Comparison of ENCODE assay signal across 1 cellular context in the genomic region with DNA sequence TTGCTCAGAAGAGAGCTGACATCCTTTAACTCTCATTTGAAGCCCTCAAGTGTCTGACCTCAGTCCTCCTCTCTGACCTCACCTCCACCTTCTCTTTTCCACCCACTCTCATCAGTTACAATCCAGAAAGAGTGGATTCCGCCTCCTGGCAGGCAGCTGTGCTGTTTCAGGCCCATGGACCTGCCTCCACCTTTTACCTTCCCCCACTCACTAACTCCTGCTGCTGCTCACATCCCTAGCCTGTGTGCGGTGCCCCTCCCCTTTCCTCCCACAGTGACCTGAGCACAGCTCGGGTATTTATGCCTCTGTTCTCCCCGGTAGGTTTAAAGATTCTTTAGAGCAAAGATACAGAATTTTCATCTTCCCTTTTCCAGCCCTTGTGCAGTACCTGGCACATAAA.
A peak's percentile ranks its signal among the peaks of the same experiment; 100 is the strongest.
TF ChIP-seq lines count a peak whose summit lies in the region.

No MANE protein-coding gene starts in this region.

TF ChIP-seq in H1, 55 proteins besides CTCF, POLR2A, EP300 and RAD21:
- TF ChIP-seq SIN3A (conservative IDR thresholded peaks at IDR 0.05 in 1 of 2, IDR thresholded peaks at IDR 0.05 in 1 of 2; ENCODE audit: low read depth in 1 of 2, low read length in 2 of 2) (no peak), ASH2L (IDR thresholded peaks at IDR 0.05; ENCODE audit: low read length) (peak; percentile 38)
